In the genomic region with DNA sequence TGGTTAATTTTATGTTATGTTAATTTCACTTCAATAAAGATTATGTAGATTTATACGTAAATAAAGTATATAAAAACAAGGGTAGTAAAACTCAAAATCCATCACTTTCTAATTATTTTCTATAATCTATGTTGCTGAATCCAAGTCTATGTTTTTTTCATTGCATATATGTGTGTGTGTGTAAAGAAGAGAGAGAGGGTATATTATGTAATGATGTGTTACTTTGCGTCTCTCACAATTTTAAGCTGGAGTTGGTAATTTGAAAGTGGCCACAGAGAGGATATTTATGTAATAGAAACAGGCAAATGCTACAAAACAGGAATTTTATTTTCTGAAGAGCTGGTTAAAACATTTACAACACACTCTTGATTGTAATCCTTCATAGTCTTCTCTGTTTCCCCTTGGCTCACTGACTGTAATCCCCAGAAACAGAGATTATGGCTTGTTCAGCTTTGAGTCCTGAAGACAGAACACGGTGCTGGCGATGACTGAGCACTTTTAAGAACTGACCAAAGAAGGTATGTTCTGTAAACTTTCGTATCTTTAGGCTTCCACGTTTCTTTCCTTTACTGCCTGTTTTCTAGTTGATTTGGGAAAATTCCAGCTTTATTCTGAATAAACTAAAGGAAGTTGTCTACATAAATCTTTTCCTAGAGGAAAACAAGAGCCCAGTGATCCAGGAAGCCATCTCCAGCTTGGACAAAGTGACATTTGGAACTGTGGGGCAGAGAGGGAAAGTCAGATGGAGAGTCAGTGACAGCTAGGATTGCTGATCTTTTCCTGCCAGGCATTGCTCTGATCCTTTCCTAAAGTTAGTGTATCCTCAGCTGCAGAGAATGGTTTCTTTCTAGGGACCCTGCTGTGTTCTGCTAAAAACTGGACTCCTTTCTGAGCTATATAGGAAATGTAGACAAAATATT, we compare ENCODE assay signal across 1 cellular context.
TF ChIP-seq lines count a peak whose summit lies in the region.

No MANE protein-coding gene starts in this region.

TF ChIP-seq in K562, 482 proteins besides CTCF, POLR2A, EP300 and RAD21 (continued from another document):
- TF ChIP-seq, protein P1, sequence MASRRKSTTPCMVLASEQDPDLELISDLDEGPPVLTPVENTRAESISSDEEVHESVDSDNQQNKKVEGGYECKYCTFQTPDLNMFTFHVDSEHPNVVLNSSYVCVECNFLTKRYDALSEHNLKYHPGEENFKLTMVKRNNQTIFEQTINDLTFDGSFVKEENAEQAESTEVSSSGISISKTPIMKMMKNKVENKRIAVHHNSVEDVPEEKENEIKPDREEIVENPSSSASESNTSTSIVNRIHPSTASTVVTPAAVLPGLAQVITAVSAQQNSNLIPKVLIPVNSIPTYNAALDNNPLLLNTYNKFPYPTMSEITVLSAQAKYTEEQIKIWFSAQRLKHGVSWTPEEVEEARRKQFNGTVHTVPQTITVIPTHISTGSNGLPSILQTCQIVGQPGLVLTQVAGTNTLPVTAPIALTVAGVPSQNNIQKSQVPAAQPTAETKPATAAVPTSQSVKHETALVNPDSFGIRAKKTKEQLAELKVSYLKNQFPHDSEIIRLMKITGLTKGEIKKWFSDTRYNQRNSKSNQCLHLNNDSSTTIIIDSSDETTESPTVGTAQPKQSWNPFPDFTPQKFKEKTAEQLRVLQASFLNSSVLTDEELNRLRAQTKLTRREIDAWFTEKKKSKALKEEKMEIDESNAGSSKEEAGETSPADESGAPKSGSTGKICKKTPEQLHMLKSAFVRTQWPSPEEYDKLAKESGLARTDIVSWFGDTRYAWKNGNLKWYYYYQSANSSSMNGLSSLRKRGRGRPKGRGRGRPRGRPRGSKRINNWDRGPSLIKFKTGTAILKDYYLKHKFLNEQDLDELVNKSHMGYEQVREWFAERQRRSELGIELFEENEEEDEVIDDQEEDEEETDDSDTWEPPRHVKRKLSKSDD (conservative IDR thresholded peaks at IDR 0.05; ENCODE audit: low read length): no peak
- TF ChIP-seq ZBTB43 (CRISPR knock-in tag; IDR thresholded peaks at IDR 0.05) (no peak), CEBPG (CRISPR knock-in tag; IDR thresholded peaks at IDR 0.05) (no peak), CEBPG (tag; conservative IDR thresholded peaks at IDR 0.05 in 1 of 2, IDR thresholded peaks at IDR 0.05 in 1 of 2) (peak; percentile 35 to 54; a peak in 2 of 4 replicates), CXXC5 (CRISPR knock-in tag; IDR thresholded peaks at IDR 0.05) (0 out of 2 replicates have a peak, but pooled peaks have one; percentile 43)
